18 cellular contexts compared by ENCODE assay signal in the genomic region with DNA sequence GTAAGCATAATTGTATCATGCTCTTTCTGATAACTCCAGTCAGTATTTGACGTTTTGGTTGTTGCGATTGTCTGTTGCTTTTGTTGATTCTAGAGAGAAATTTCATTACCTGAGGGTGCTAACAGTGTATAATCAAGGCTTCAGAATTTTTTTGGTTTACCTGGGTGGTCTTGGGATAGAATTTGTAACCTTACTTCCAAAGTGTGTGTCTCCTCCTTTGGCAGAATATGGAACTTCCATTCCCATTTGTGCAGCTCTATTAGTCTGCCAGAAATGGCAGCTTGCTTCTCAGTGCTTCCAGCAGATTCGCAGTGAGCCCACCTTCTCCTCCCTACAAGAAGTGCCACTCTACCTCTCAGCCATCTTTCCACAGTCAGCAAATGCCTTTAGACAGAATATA.
"Had no signal": no experiment of that assay in that cellular context is flagged by ENCODE, and none has a peak within 500 bp of the region (broad histone marks: within the 10 kb centered on the region; RNA-seq: fewer than 3 reads in every experiment).

No MANE protein-coding gene starts in this region.

- H3K27me3 Mint-ChIP-seq: activated CD8-positive, alpha-beta memory T cell treated with anti-CD3 and anti-CD28 coated beads, Interleukin-2, amount 10 ng/mL, durations not matched to agents 7 days and 5 days; activated T-cell treated with anti-CD3 and anti-CD28 coated beads, Interleukin-2, amount 50 U/mL, for 24 hours; stimulated activated naive CD8-positive, alpha-beta T cell treated with anti-CD3 and anti-CD28 coated beads, Interleukin-15, Interleukin-2, amounts not matched to agents 100 ng/mL and 50 ng/mL, for 24 hours had no signal

- DNase-seq: activated CD4-positive, alpha-beta T cell treated with anti-CD3 and anti-CD28 coated beads for 1 hour; activated CD4-positive, alpha-beta T cell treated with anti-CD3 and anti-CD28 coated beads, Interleukin-2, amount 50 U/mL, for 48 hours; activated CD8-positive, alpha-beta memory T cell treated with anti-CD3 and anti-CD28 coated beads, Interleukin-2, amount 10 ng/mL, durations not matched to agents 7 days and 5 days; activated effector memory CD4-positive, alpha-beta T cell treated with Interleukin-2 at 50 U/mL for 16 hours; activated T-cell treated with anti-CD3 and anti-CD28 coated beads, Interleukin-2, amount 50 U/mL, for 24 hours; effector memory CD4-positive, alpha-beta T cell; erythroblast; foreskin fibroblast; head of caudate nucleus; islet precursor cell; mammary epithelial cell; stimulated activated CD4-positive, alpha-beta T cell treated with anti-CD3 and anti-CD28 coated beads, Interleukin-4, amount 100 ng/mL, for 1 hour; stimulated activated CD8-positive, alpha-beta memory T cell treated with anti-CD3 and anti-CD28 coated beads, Interleukin-4, amount 100 ng/mL, for 48 hours; testis had no signal

- H3K9me3 Mint-ChIP-seq: activated naive CD4-positive, alpha-beta T cell treated with anti-CD3 and anti-CD28 coated beads, Interleukin-2, amount 50 U/mL, for 72 hours; activated T-cell treated with anti-CD3 and anti-CD28 coated beads, Interleukin-2, amount 50 U/mL, for 24 hours; nephron; stimulated activated naive CD8-positive, alpha-beta T cell treated with anti-CD3 and anti-CD28 coated beads, Interleukin-15, Interleukin-2, amounts not matched to agents 100 ng/mL and 50 ng/mL, for 24 hours had no signal

- H3K27ac ChIP-seq: testis had no signal

- H3K27ac Mint-ChIP-seq: activated CD8-positive, alpha-beta memory T cell treated with anti-CD3 and anti-CD28 coated beads, Interleukin-2, amount 10 ng/mL, durations not matched to agents 7 days and 5 days; activated naive CD4-positive, alpha-beta T cell treated with anti-CD3 and anti-CD28 coated beads, Interleukin-2, amount 50 U/mL, for 72 hours; activated T-cell treated with anti-CD3 and anti-CD28 coated beads, Interleukin-2, amount 50 U/mL, for 24 hours; nephron; stimulated activated naive CD8-positive, alpha-beta T cell treated with anti-CD3 and anti-CD28 coated beads, Interleukin-15, Interleukin-2, amounts not matched to agents 100 ng/mL and 50 ng/mL, for 24 hours had no signal

- H3K4me3 ChIP-seq: testis had no signal

- H3K9me3 ChIP-seq: testis had no signal

- ATAC-seq: activated CD8-positive, alpha-beta memory T cell treated with anti-CD3 and anti-CD28 coated beads, Interleukin-2, amount 10 ng/mL, durations not matched to agents 7 days and 5 days; activated naive CD4-positive, alpha-beta T cell treated with anti-CD3 and anti-CD28 coated beads, Interleukin-2, amount 50 U/mL, for 72 hours; left lobe of liver had no signal

- H3K27me3 ChIP-seq: testis had no signal

- H3K4me3 Mint-ChIP-seq: activated CD8-positive, alpha-beta memory T cell treated with anti-CD3 and anti-CD28 coated beads, Interleukin-2, amount 10 ng/mL, durations not matched to agents 7 days and 5 days; activated T-cell treated with anti-CD3 and anti-CD28 coated beads, Interleukin-2, amount 50 U/mL, for 24 hours; nephron; stimulated activated naive CD8-positive, alpha-beta T cell treated with anti-CD3 and anti-CD28 coated beads, Interleukin-15, Interleukin-2, amounts not matched to agents 100 ng/mL and 50 ng/mL, for 24 hours had no signal
